Comparison of ENCODE assay signal across 11 cellular contexts in the genomic region with DNA sequence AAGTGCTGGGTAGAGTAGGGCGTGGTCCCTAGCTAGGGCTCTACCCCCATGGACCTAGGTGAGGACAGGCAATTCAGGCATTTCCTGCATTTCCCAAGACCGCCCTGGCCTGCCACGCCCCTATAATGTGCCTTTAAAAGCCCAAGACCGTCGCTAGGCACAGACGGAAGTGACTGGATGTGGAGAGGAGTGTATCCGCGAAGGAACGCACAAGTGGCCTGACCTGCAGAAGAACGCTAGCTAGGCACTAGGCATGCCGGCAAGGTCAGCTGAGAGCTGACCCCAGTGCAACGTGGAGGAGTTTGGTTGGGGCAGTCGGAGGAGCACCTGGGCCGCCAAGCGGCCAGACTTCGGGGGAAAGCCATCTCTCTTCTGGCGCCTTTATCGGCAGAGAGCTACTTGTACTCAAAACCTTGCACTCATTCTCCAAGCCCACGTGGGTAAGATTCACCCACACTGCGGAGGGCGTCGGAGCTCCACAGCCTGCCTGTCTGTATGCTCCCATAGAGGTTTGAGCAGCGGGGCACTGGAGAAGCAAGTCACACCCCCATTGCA.
DNase-seq lines count a peak whose midpoint lies in the region; ATAC-seq and TF ChIP-seq lines count a peak whose summit lies in the region.
"Had no signal": no experiment of that assay in that cellular context is flagged by ENCODE, and none has a peak within 500 bp of the region (broad histone marks: within the 10 kb centered on the region; RNA-seq: fewer than 3 reads in every experiment).

No MANE protein-coding gene starts in this region.

- H3K4me1 ChIP-seq in cardiac muscle cell (ENCODE audit: low read depth) = peaks cover 16% of the 10 kb centered on the region
- H3K4me1 ChIP-seq in upper lobe of right lung = no peaks in the 10 kb centered on the region
- H3K4me1 ChIP-seq in Peyer's patch = no peaks in the 10 kb centered on the region
- H3K4me1 ChIP-seq: suprapubic skin had no signal

- no peak for DNase-seq in cardiac muscle cell (ENCODE audit: low read depth in 1 of 2, low spot score in 1 of 2)
- no peak for DNase-seq in cardiac septum (ENCODE audit: low spot score)
- no peak for DNase-seq in activated T-helper 1 cell treated with anti-CD3 and anti-CD28 coated beads, Interleukin-12 subunit alpha, Interleukin-12 subunit beta, Interleukin-2, Interleukin-4 antibody, amounts not matched to agents 30 ng/mL and 10 ng/mL and 1 ng/mL, durations not matched to agents 14 hours and 24 hours and 36 hours (ENCODE audit: low spot score)
- no peak for DNase-seq in upper lobe of right lung
- DNase-seq in Peyer's patch = no peak
- no peak for DNase-seq in activated effector memory CD4-positive, alpha-beta T cell treated with anti-CD3 and anti-CD28 coated beads, Interleukin-2, amount 50 U/mL, for 16 hours
- DNase-seq in UCSD-AML1 (lab: John Stamatoyannopoulos, UW; ENCODE audit: unreplicated experiment) = no peak
- DNase-seq: mammary epithelial cell had no signal

- no peaks in the 10 kb centered on the region for H3K27me3 Mint-ChIP-seq in activated T-helper 1 cell treated with anti-CD3 and anti-CD28 coated beads, Interleukin-12 subunit alpha, Interleukin-12 subunit beta, Interleukin-2, Interleukin-4 antibody, amounts not matched to agents 30 ng/mL and 10 ng/mL and 1 ng/mL, durations not matched to agents 14 hours and 24 hours and 36 hours (ENCODE audit: insufficient read depth)

- peaks cover 12% of the 10 kb centered on the region for H3K9me3 Mint-ChIP-seq in activated T-helper 1 cell treated with anti-CD3 and anti-CD28 coated beads, Interleukin-12 subunit alpha, Interleukin-12 subunit beta, Interleukin-2, Interleukin-4 antibody, amounts not matched to agents 30 ng/mL and 10 ng/mL and 1 ng/mL, durations not matched to agents 14 hours and 24 hours and 36 hours

- H3K27me3 ChIP-seq in cardiac muscle cell (no peaks in the 10 kb centered on the region), upper lobe of right lung (no peaks in the 10 kb centered on the region), Peyer's patch (no peaks in the 10 kb centered on the region)
- H3K27me3 ChIP-seq: suprapubic skin had no signal

- H3K36me3 ChIP-seq in cardiac muscle cell (no peaks in the 10 kb centered on the region), upper lobe of right lung (no peaks in the 10 kb centered on the region), Peyer's patch (no peaks in the 10 kb centered on the region)
- H3K36me3 ChIP-seq: suprapubic skin had no signal

- H3K36me3 Mint-ChIP-seq in activated T-helper 1 cell treated with anti-CD3 and anti-CD28 coated beads, Interleukin-12 subunit alpha, Interleukin-12 subunit beta, Interleukin-2, Interleukin-4 antibody, amounts not matched to agents 30 ng/mL and 10 ng/mL and 1 ng/mL, durations not matched to agents 14 hours and 24 hours and 36 hours (ENCODE audit: low read depth) = peaks cover 3% of the 10 kb centered on the region

- peak; percentile 92 for ATAC-seq in upper lobe of right lung
- ATAC-seq: SK-N-SH treated with all-trans-retinoic acid at 6 μM for 48 hours had no signal

- H3K4me3 Mint-ChIP-seq in activated T-helper 1 cell treated with anti-CD3 and anti-CD28 coated beads, Interleukin-12 subunit alpha, Interleukin-12 subunit beta, Interleukin-2, Interleukin-4 antibody, amounts not matched to agents 30 ng/mL and 10 ng/mL and 1 ng/mL, durations not matched to agents 14 hours and 24 hours and 36 hours = peak overlapping the region; percentile 83

- peaks cover 9% of the 10 kb centered on the region for H3K4me1 Mint-ChIP-seq in activated T-helper 1 cell treated with anti-CD3 and anti-CD28 coated beads, Interleukin-12 subunit alpha, Interleukin-12 subunit beta, Interleukin-2, Interleukin-4 antibody, amounts not matched to agents 30 ng/mL and 10 ng/mL and 1 ng/mL, durations not matched to agents 14 hours and 24 hours and 36 hours (ENCODE audit: low read depth)

- no peak for TF ChIP-seq CTCF in cardiac muscle cell (IDR thresholded peaks at IDR 0.05; ENCODE audit: low read depth, low read length)
- no peak for TF ChIP-seq CTCF in upper lobe of right lung (IDR thresholded peaks at IDR 0.05)
- TF ChIP-seq CTCF in Peyer's patch (IDR thresholded peaks at IDR 0.05) = no peak

- no peak for TF ChIP-seq POLR2A in Peyer's patch (IDR thresholded peaks at IDR 0.05)

- H3K9me3 ChIP-seq in cardiac muscle cell (ENCODE audit: low read depth) = no peaks in the 10 kb centered on the region
- H3K9me3 ChIP-seq in iPS-18c (ENCODE audit: control insufficient read depth, insufficient read depth, low read length) = no peaks in the 10 kb centered on the region
- H3K9me3 ChIP-seq in upper lobe of right lung = no peaks in the 10 kb centered on the region
- no peaks in the 10 kb centered on the region for H3K9me3 ChIP-seq in Peyer's patch
- H3K9me3 ChIP-seq: suprapubic skin had no signal

- H3K27ac ChIP-seq in cardiac muscle cell (no peak overlapping the region), upper lobe of right lung (no peak overlapping the region), Peyer's patch (no peak overlapping the region)
- H3K27ac ChIP-seq: suprapubic skin had no signal

- intact Hi-C loops in cardiac septum (cut with DNase I) (no loop called here), upper lobe of right lung (cut with DNase I) (no loop called here)
- intact Hi-C loops in activated T-helper 1 cell treated with anti-CD3 and anti-CD28 coated beads, Interleukin-12 subunit alpha, Interleukin-12 subunit beta, Interleukin-2, Interleukin-4 antibody, amounts not matched to agents 30 ng/mL and 10 ng/mL and 1 ng/mL, durations not matched to agents 14 hours and 24 hours and 36 hours (cut with micrococcal nuclease) = no loop called here

- H3K4me3 ChIP-seq in cardiac muscle cell (peak overlapping the region; percentile 13), iPS-18c (ENCODE audit: insufficient read depth, low read depth, low read length) (peak overlapping the region; percentile 59), upper lobe of right lung (peak overlapping the region; percentile 11), Peyer's patch (no peak overlapping the region)
- H3K4me3 ChIP-seq: suprapubic skin had no signal

- peak overlapping the region; percentile 36 for H3K27ac Mint-ChIP-seq in activated T-helper 1 cell treated with anti-CD3 and anti-CD28 coated beads, Interleukin-12 subunit alpha, Interleukin-12 subunit beta, Interleukin-2, Interleukin-4 antibody, amounts not matched to agents 30 ng/mL and 10 ng/mL and 1 ng/mL, durations not matched to agents 14 hours and 24 hours and 36 hours

Comparison
In these comparisons a context has a peak if more than half of its experiments do, and no peak if none do; other contexts are left out.
1. H3K4me3 ChIP-seq: peak in cardiac muscle cell (single experiment), iPS-18c (single experiment) and upper lobe of right lung (single experiment); none in Peyer's patch (0 of 4).